In the genomic region with DNA sequence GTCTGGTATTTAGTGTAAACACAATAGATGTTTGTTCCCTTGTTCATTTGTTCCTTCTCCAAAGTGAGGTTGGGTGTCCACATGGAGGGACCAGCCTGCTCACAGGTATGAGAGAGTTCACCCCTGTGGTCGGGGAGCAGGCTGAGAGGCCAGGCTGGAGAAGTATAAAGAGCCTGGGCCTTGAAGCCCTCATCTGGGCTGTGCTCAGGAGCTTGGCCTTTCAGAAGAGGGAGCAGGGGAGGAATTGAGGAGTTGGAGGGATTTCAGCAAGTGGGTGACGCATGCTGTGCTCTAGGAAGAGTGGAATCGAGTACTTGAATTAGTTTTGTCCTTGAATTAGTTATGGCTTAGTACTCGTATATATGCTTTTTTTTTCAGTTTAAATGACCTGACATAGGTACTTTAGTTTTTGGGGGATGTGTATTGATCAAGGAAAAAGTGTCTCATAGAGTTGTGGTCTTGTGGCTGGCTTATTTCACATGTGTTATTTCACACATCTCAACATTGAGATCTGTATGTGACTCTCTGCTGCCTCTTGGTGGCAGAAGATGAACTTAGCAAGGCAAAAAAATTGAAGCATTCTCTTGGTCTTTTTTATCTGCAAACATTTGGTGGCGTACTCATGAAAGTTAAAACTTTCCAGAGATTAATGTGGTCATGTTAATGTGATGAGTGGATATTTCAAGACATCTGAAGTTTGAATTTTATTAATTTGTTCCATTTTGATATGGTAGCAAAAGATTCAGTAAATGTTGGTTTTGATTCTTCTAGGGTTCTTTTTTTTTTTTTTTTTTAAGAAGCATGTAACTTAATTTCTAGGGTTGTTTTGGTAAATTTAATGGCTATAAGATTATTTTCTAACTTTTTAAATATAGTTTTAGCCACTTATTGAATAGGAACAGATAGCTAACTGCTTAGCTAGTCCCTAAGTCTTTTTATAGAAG, we compare ENCODE assay signal across 8 cellular contexts. TPM values are rescaled to one million over a fixed set of nuclear protein-coding genes. Genes with fewer than 3 reads are reported as not detected.
A peak's percentile ranks its signal among the peaks of the same experiment; 100 is the strongest.
DNase-seq lines count a peak whose midpoint lies in the region; ATAC-seq and TF ChIP-seq lines count a peak whose summit lies in the region.

No MANE protein-coding gene starts in this region.

- DNase-seq in DMS 273 treated with DMSO at 0.1 percent for 48 hours (lab: John Stamatoyannopoulos, UW) (peak; percentile 41), NCI-H748 (lab: John Stamatoyannopoulos, UW; ENCODE audit: unreplicated experiment) (peak; percentile 53), fibroblast of villous mesenchyme (ENCODE audit: low read depth) (peak; percentile 54), occipital lobe (lab: John Stamatoyannopoulos, UW) (peak; percentile 7), T1000 (lab: John Stamatoyannopoulos, UW) (no peak)
- peak; percentile 37 to 44 for DNase-seq in activated T-cell treated with anti-CD3 and anti-CD28 coated beads, Interleukin-2, amount 50 U/mL, for 48 hours

- ATAC-seq in GM19324 (IDR thresholded peaks at IDR 0.05; ENCODE audit: low FRiP score, unreplicated experiment): peak; percentile 53
- ATAC-seq in HG03354 (IDR thresholded peaks at IDR 0.05; ENCODE audit: poor library complexity, severe bottlenecking, unreplicated experiment): peak; percentile 91

- H3K4me3 ChIP-seq in fibroblast of villous mesenchyme (ENCODE audit: low read depth, low read length): no peak overlapping the region

- peak; percentile 79 for TF ChIP-seq CTCF in fibroblast of villous mesenchyme (IDR thresholded peaks at IDR 0.05; ENCODE audit: insufficient read depth, low read depth, low read length)

RNA-seq across cellular contexts. Expression of a gene that starts 54.3 kb away (rescaled TPM):
- total RNA-seq in fibroblast of villous mesenchyme (not detected in 2 replicates), occipital lobe (600 TPM)

Comparison
In these comparisons a context has a peak if more than half of its experiments do, and no peak if none do; other contexts are left out.
1. RNA of a gene that starts 54.3 kb away (total RNA-seq): 600 TPM in occipital lobe (single experiment); not detected in fibroblast of villous mesenchyme; every median in the first group is over 100 times any median in the second.